18 cellular contexts compared by ENCODE assay signal in genomic region chr17:80107231-80108021, GRCh38. TPM values are rescaled to one million over a fixed set of nuclear protein-coding genes. Genes with fewer than 3 reads are reported as not detected.
DNase-seq lines count a peak whose midpoint lies in the region; ATAC-seq and TF ChIP-seq lines count a peak whose summit lies in the region.
"Had no signal": no experiment of that assay in that cellular context is flagged by ENCODE, and none has a peak within 500 bp of the region (broad histone marks: within the 10 kb centered on the region; RNA-seq: fewer than 3 reads in every experiment).

No MANE protein-coding gene starts in this region.

- ATAC-seq in left ventricle myocardium superior, result no peak
- no peak for ATAC-seq in HG03025 (IDR thresholded peaks at IDR 0.05; ENCODE audit: low FRiP score, unreplicated experiment)
- ATAC-seq: CD8-positive, alpha-beta T cell had no signal

- in situ Hi-C loops in G401 (cut with HindIII; ENCODE audit: low sequenced_read_pairs), result no loop called here

- TF ChIP-seq CTCF in right atrium auricular region (IDR thresholded peaks at IDR 0.05), result no peak
- no peak for TF ChIP-seq CTCF in ovary (IDR thresholded peaks at IDR 0.05)

- 91 to 95% (median 93%) methylated on average over 43 to 46 of the region's 46 CpGs for WGBS in ovary, 3 donors

- intact Hi-C loops in left ventricle myocardium superior (cut with micrococcal nuclease) (no loop called here), ovary (cut with DNase I) (no loop called here)

- H3K27me3 ChIP-seq in right atrium auricular region (no peaks in the 10 kb centered on the region), ovary (no peaks in the 10 kb centered on the region)

- TF ChIP-seq EP300 in ovary (IDR thresholded peaks at IDR 0.05), result no peak

- H3K9me3 ChIP-seq in right atrium auricular region, result no peaks in the 10 kb centered on the region
- no peaks in the 10 kb centered on the region for H3K9me3 ChIP-seq in ovary
- H3K9me3 ChIP-seq: BLaER1 treated with 17β-estradiol and CSF1 and Interleukin-3, amounts not matched to agents 10 nM and 100 nM had no signal

- no peak overlapping the region for H3K27ac ChIP-seq in right atrium auricular region
- H3K27ac ChIP-seq in ovary, result no peak overlapping the region
- H3K27ac ChIP-seq: BLaER1 treated with 17β-estradiol and CSF1 and Interleukin-3, amounts not matched to agents 10 nM and 100 nM; HL-60 had no signal

- DNase-seq in left ventricle myocardium superior (peak; percentile 25), right atrium auricular region (ENCODE audit: low spot score) (no peak), islet precursor cell (peak; percentile 55), ovary (peak in 3 of 5 donors; percentile 17 to 35 (median 18)), G401 (ENCODE audit: low spot score) (no peak), NCI-H2029 treated with DMSO at 0.1 percent for 48 hours (lab: John Stamatoyannopoulos, UW) (no peak)
- DNase-seq in effector CD4-positive, alpha-beta T cell, result no peak
- DNase-seq: CD8-positive, alpha-beta T cell; IMR-90; NCI-H1417; NCI-H187; NCI-H226; NCI-H524; NCI-H82; SHP77 treated with DMSO at 0.1 percent for 48 hours had no signal

- no peak for TF ChIP-seq POLR2A in ovary (IDR thresholded peaks at IDR 0.05)

- no peak overlapping the region for H3K4me3 ChIP-seq in right atrium auricular region
- no peak overlapping the region for H3K4me3 ChIP-seq in ovary
- H3K4me3 ChIP-seq: BLaER1 treated with 17β-estradiol and CSF1 and Interleukin-3, amounts not matched to agents 10 nM and 100 nM had no signal

- peaks cover 0 to 3% of the 10 kb centered on the region in 2 donors for H3K4me1 ChIP-seq in right atrium auricular region
- peaks cover 5% of the 10 kb centered on the region for H3K4me1 ChIP-seq in ovary (ENCODE audit: insufficient read depth)

- no peaks in the 10 kb centered on the region for H3K36me3 ChIP-seq in right atrium auricular region
- H3K36me3 ChIP-seq in ovary, result no peaks in the 10 kb centered on the region

RNA-seq across cellular contexts. Expression of gene GAA, which starts 6.0 kb away (rescaled TPM):
- 45.8 TPM for total RNA-seq in left ventricle myocardium superior
- total RNA-seq in right atrium auricular region, result 10 to 100 TPM; 54.8 to 99.1 TPM
- 10 to 100 TPM; 17.2 to 77.3 (median 25.6) TPM for total RNA-seq in ovary
- polyA plus RNA-seq in ovary, result 10 to 100 TPM in 1 of 2 donors, 1 to 10 TPM in 1; 2.4 to 25.7 TPM
- total RNA-seq in G401 (2014; rRNA removed; shearing (Covaris generic)), result 41.7 and 43.5 TPM in 2 replicates

RNA-seq across cellular contexts. Expression of gene EIF4A3, which starts 39.5 kb away (rescaled TPM):
- total RNA-seq in left ventricle myocardium superior (31.6 TPM), right atrium auricular region (10 to 100 TPM; 24.6 to 31.0 TPM), ovary (100 to 1,000 TPM in 2 of 7 donors, 10 to 100 TPM in 5; 81.6 to 114 (median 93.6) TPM)
- 10 to 100 TPM; 71.2 to 87.8 TPM for polyA plus RNA-seq in ovary
- 239 and 247 TPM in 2 replicates for total RNA-seq in G401 (2014; rRNA removed; shearing (Covaris generic))

Comparison
In these comparisons a context has a peak if more than half of its experiments do, and no peak if none do; other contexts are left out.
1. DNase-seq: peak in left ventricle myocardium superior (single experiment), islet precursor cell (single experiment) and ovary (3 of 5); none in right atrium auricular region (single experiment), effector CD4-positive, alpha-beta T cell (single experiment), G401 (single experiment) and NCI-H2029 treated with DMSO at 0.1 percent for 48 hours (single experiment).